ENCODE assay signal across 21 cellular contexts in genomic region chr2:96088340-96089335, GRCh38. TPM values are rescaled to one million over a fixed set of nuclear protein-coding genes. Genes with fewer than 3 reads are reported as not detected.
DNase-seq lines count a peak whose midpoint lies in the region; FAIRE-seq and TF ChIP-seq lines count a peak whose summit lies in the region.
"Had no signal": no experiment of that assay in that cellular context is flagged by ENCODE, and none has a peak within 500 bp of the region (broad histone marks: within the 10 kb centered on the region; RNA-seq: fewer than 3 reads in every experiment).

No MANE protein-coding gene starts in this region.

- no peaks in the 10 kb centered on the region for H3K23me2 ChIP-seq in H1 (ENCODE audit: low read depth, low read length)

- no peaks in the 10 kb centered on the region for H3K79me1 ChIP-seq in H1 (ENCODE audit: low read depth, low read length)

- H3K23ac ChIP-seq in H1 (ENCODE audit: insufficient read length): no peak overlapping the region

- no peaks in the 10 kb centered on the region for H3K36me3 ChIP-seq in H1 (ENCODE audit: control insufficient read depth in 2 of 4, insufficient read depth in 4 of 4, low read length in 3 of 4)
- H3K36me3 ChIP-seq: HAP-1, MG63, upper lobe of left lung had no signal

- H3K9me3 ChIP-seq in H1 (ENCODE audit: insufficient read depth in 2 of 2, low read depth in 1 of 2, low read length in 1 of 2): no peaks in the 10 kb centered on the region
- H3K9me3 ChIP-seq: HAP-1, MG63, upper lobe of left lung had no signal

- no peak overlapping the region for H3K56ac ChIP-seq in H1 (replicated peaks; ENCODE audit: insufficient read length, low read depth, low read length)

- FAIRE-seq in HTR-8/SVneo (lab: Jason Lieb, UNC) (peak; percentile 38), H1 (lab: Jason Lieb, UNC) (no peak), H54 (lab: Jason Lieb, UNC) (no peak)
- FAIRE-seq: astrocyte, colon, GM18507 had no signal

- no peak overlapping the region for H2BK20ac ChIP-seq in H1 (ENCODE audit: low read length)

- H2AK5ac ChIP-seq in H1 (ENCODE audit: low read depth, low read length): no peak overlapping the region

- H2AFZ ChIP-seq in H1 (ENCODE audit: low read length): peak overlapping the region; percentile 89; the same call in 1 of the 2 replicates

- H3K9ac ChIP-seq in H1 (replicated peaks in 1 of 4; ENCODE audit: extremely low read depth in 1 of 4, low read depth in 3 of 4, low read length in 3 of 4): no peak overlapping the region

- no peaks in the 10 kb centered on the region; a peak in 1 of 7 replicates for H3K27me3 ChIP-seq in H1 (replicated peaks in 1 of 4; ENCODE audit: control insufficient read depth in 3 of 4, extremely low read depth in 1 of 4, insufficient read depth in 3 of 4, low read length in 3 of 4)
- H3K27me3 ChIP-seq: MG63, upper lobe of left lung had no signal

- 87% methylated on average over 19 of the region's 19 CpGs; no CpG with 5 or more reads in 1 of the 2 experiments for WGBS in H1 (ENCODE audit: extremely low coverage in 1 of 2, insufficient coverage in 1 of 2, insufficient read length in 1 of 2, insufficient replicate concordance in 2 of 2, low coverage in 1 of 2, low lambda C conversion rate in 2 of 2, missing lambda C conversion rate in 1 of 2), 2 experiments

- no peak overlapping the region for H4K5ac ChIP-seq in H1 (ENCODE audit: insufficient read length, low read depth, low read length)

- no peak for TF ChIP-seq CTCF in H1 (IDR thresholded peaks at IDR 0.05; ENCODE audit: control extremely low read depth in 1 of 3, insufficient read depth in 1 of 3, low read depth in 1 of 3, low read length in 3 of 3)

- H4K20me1 ChIP-seq in H1 (replicated peaks in 1 of 2; ENCODE audit: control insufficient read depth in 1 of 2, insufficient read depth in 2 of 2, low read length in 2 of 2): no peaks in the 10 kb centered on the region

- no peak overlapping the region for H3K4ac ChIP-seq in H1 (replicated peaks; ENCODE audit: insufficient read length, low read depth, low read length)

- no peak; a peak in 1 of 4 replicates for TF ChIP-seq RAD21 in H1 (IDR thresholded peaks at IDR 0.05 in 1 of 2, conservative IDR thresholded peaks at IDR 0.05 in 1 of 2; ENCODE audit: low read depth in 2 of 2, low read length in 2 of 2)

- no peak overlapping the region for H3K27ac ChIP-seq in H1 (ENCODE audit: low read depth, low read length)
- H3K27ac ChIP-seq: upper lobe of left lung had no signal

- no peaks in the 10 kb centered on the region for H3K79me2 ChIP-seq in H1 (ENCODE audit: control insufficient read depth in 1 of 2, insufficient read depth in 2 of 2, low read length in 2 of 2)

- no peak overlapping the region for H2BK5ac ChIP-seq in H1 (ENCODE audit: low read depth, low read length)

- TF ChIP-seq EP300 in H1 (IDR thresholded peaks at IDR 0.05; ENCODE audit: borderline replicate concordance in 1 of 2, low read depth in 2 of 2, low read length in 2 of 2): no peak

- H4K91ac ChIP-seq in H1 (replicated peaks; ENCODE audit: insufficient read length, low read length): peak overlapping the region; percentile 47

- DNase-seq in activated effector memory CD4-positive, alpha-beta T cell treated with anti-CD3 and anti-CD28 coated beads, Interleukin-2, amount 50 U/mL, for 16 hours: peak; percentile 44
- no peak for DNase-seq in activated effector memory CD4-positive, alpha-beta T cell treated with Interleukin-2 at 50 U/mL for 16 hours
- no peak for DNase-seq in HTR-8/SVneo (ENCODE audit: insufficient read length, low spot score)
- DNase-seq in H1 (ENCODE audit: low read depth in 1 of 2, low spot score in 2 of 2): peak in 1 of 2 experiments; percentile 44
- DNase-seq in stimulated activated CD8-positive, alpha-beta memory T cell treated with anti-CD3 and anti-CD28 coated beads, Interleukin-4, amount 100 ng/mL, for 48 hours: peak; percentile 14
- DNase-seq in H54 (ENCODE audit: insufficient read length, low spot score): no peak
- DNase-seq in NOMO-1 treated with DMSO at 0.1 percent for 48 hours (lab: John Stamatoyannopoulos, UW; ENCODE audit: unreplicated experiment): no peak
- no peak for DNase-seq in NCI-H2196 (lab: John Stamatoyannopoulos, UW; ENCODE audit: unreplicated experiment)
- DNase-seq: MG63, NCI-H1694 treated with DMSO at 0.1 percent for 48 hours, NCI-H510A, SW 1271 had no signal

- H3K4me1 ChIP-seq in H1 (replicated peaks in 1 of 4; ENCODE audit: control insufficient read depth in 3 of 4, insufficient read depth in 4 of 4, low read length in 3 of 4): peaks cover 3 to 24% (median 10%) of the 10 kb centered on the region in 4 experiments
- H3K4me1 ChIP-seq: upper lobe of left lung had no signal

- TF ChIP-seq POLR2A in H1 (IDR thresholded peaks at IDR 0.05; ENCODE audit: control extremely low read depth in 1 of 2, low read depth in 2 of 2, low read length in 2 of 2): no peak
- no peak for TF ChIP-seq POLR2A in H54 (IDR thresholded peaks at IDR 0.05; ENCODE audit: low read depth, low read length)

- H3K4me2 ChIP-seq in H1 (ENCODE audit: insufficient read depth in 1 of 2, low read depth in 2 of 2, low read length in 2 of 2): no peak overlapping the region

- H2BK120ac ChIP-seq in H1 (replicated peaks; ENCODE audit: low read depth, low read length): no peak overlapping the region

- no peak overlapping the region for H4K8ac ChIP-seq in H1 (ENCODE audit: extremely low read depth, insufficient read depth, low read length)

- 0 out of 2 replicates have a peak overlapping the region, but pooled peaks have one; percentile 19 for H2BK15ac ChIP-seq in H1 (ENCODE audit: low read length)

- H2BK12ac ChIP-seq in H1 (ENCODE audit: low read depth, low read length): 0 out of 2 replicates have a peak overlapping the region, but pooled peaks have one; percentile 31

- CTCF ChIA-PET in H1 (lab: Charles Lee; ENCODE audit: partially characterized antibody): interaction anchor here (1.0 to 3.0 kb wide), 7 partner anchors 11 to 86 kb away, joined by 3 to 12 read pairs (median 5); partner anchors contain the start of genes ADRA2B and ASTL

- H3K4me3 ChIP-seq in H1 (ENCODE audit: extremely low read depth in 1 of 4, insufficient read depth in 2 of 4, low read depth in 3 of 4, low read length in 4 of 4): no peak overlapping the region
- H3K4me3 ChIP-seq: HAP-1, MG63, upper lobe of left lung had no signal

- no peak overlapping the region for H3K14ac ChIP-seq in H1 (ENCODE audit: insufficient read length)

- POLR2A ChIA-PET in H1 (lab: Charles Lee; ENCODE audit: partially characterized antibody): no interaction called here

- H3K18ac ChIP-seq in H1 (ENCODE audit: extremely low read depth, low read length): no peak overlapping the region

TF ChIP-seq in H1, 55 proteins besides CTCF, POLR2A, EP300 and RAD21 (continues in another document):
- no peak for TF ChIP-seq CHD1 (IDR thresholded peaks at IDR 0.05; ENCODE audit: low read depth, low read length)
- TF ChIP-seq KDM5A (IDR thresholded peaks at IDR 0.05; ENCODE audit: low read length): no peak
- no peak for TF ChIP-seq SIRT6 (IDR thresholded peaks at IDR 0.05; ENCODE audit: low read length)
- TF ChIP-seq MAX (IDR thresholded peaks at IDR 0.05): no peak
- no peak for TF ChIP-seq RFX5 (IDR thresholded peaks at IDR 0.05; ENCODE audit: borderline replicate concordance, low read depth, low read length)
- no peak for TF ChIP-seq JUN (IDR thresholded peaks at IDR 0.05; ENCODE audit: low read depth, low read length)

RNA-seq across cellular contexts. Expression of gene ADRA2B, which starts 27.7 kb away (rescaled TPM):
- 6.5 and 6.6 TPM in 2 replicates for total RNA-seq in H1 (2021; fragmentation: NEBNext Ultra II Directional; extraction: Animal tissue kit (Norgen Biotek cat#: 25700))
- polyA plus RNA-seq in H1 (2011; rRNA removed): 5.8 and 8.3 TPM in 2 replicates
- 6.6 TPM for polyA plus RNA-seq in H1 (2011; cell fraction: cytosol; rRNA removed)
- 14.4 TPM for polyA plus RNA-seq in H1 (2011; cell fraction: nucleus; rRNA removed)
- 3.3 to 6.4 TPM (median 5.3 TPM) in 4 replicates for polyA plus RNA-seq in H1 (2012, experiment 1 of 2)
- polyA plus RNA-seq in H1 (2012, experiment 2 of 2): 4.8 TPM
- 3.7 TPM for polyA plus RNA-seq in H1 (2013, experiment 1 of 2)
- polyA plus RNA-seq in H1 (2013, experiment 2 of 2): 4.0 TPM
- polyA minus RNA-seq in H1 (2011; rRNA and poly(A)+ RNA removed): 4.4 and 4.9 TPM in 2 replicates
- 6.7 TPM for polyA minus RNA-seq in H1 (2011; cell fraction: cytosol; rRNA and poly(A)+ RNA removed)
- 6.8 TPM for polyA minus RNA-seq in H1 (2011; cell fraction: nucleus; rRNA and poly(A)+ RNA removed)
- total RNA-seq: astrocyte, Daoy, fibroblast of villous mesenchyme, renal cortical epithelial cell had no signal

RNA-seq across cellular contexts. Expression of gene ASTL, which starts 49.7 kb away (rescaled TPM):
- total RNA-seq in H1 (2021; fragmentation: NEBNext Ultra II Directional; extraction: Animal tissue kit (Norgen Biotek cat#: 25700)): 0.60 and 0.75 TPM in 2 replicates
- 1.4 and 2.2 TPM in 2 replicates for polyA plus RNA-seq in H1 (2011; rRNA removed)
- polyA plus RNA-seq in H1 (2011; cell fraction: cytosol; rRNA removed): 1.4 TPM
- polyA plus RNA-seq in H1 (2011; cell fraction: nucleus; rRNA removed): 2.5 TPM
- 0.28 to 1.2 TPM (median 0.73 TPM) in 4 replicates for polyA plus RNA-seq in H1 (2012, experiment 1 of 2)
- 0.54 TPM for polyA plus RNA-seq in H1 (2012, experiment 2 of 2)
- polyA plus RNA-seq in H1 (2013, experiment 1 of 2): 0.67 TPM
- polyA plus RNA-seq in H1 (2013, experiment 2 of 2): 0.46 TPM
- polyA minus RNA-seq in H1 (2011; rRNA and poly(A)+ RNA removed): 1.2 and 1.6 TPM in 2 replicates
- polyA minus RNA-seq in H1 (2011; cell fraction: cytosol; rRNA and poly(A)+ RNA removed): 1.8 TPM
- polyA minus RNA-seq in H1 (2011; cell fraction: nucleus; rRNA and poly(A)+ RNA removed): 1.8 TPM
- total RNA-seq: astrocyte, Daoy, fibroblast of villous mesenchyme, neural crest cell, renal cortical epithelial cell had no signal

RNA-seq across cellular contexts. Expression of gene GPAT2, which starts 53.9 kb away (rescaled TPM):
- 0.63 and 1.0 TPM in 2 replicates for total RNA-seq in H1 (2021; fragmentation: NEBNext Ultra II Directional; extraction: Animal tissue kit (Norgen Biotek cat#: 25700))
- polyA plus RNA-seq in H1 (2011; rRNA removed): 0.26 and 0.69 TPM in 2 replicates
- 0.44 TPM for polyA plus RNA-seq in H1 (2011; cell fraction: cytosol; rRNA removed)
- 2.2 TPM for polyA plus RNA-seq in H1 (2011; cell fraction: nucleus; rRNA removed)
- polyA plus RNA-seq in H1 (2012, experiment 1 of 2): 0.28 to 0.81 TPM (median 0.46 TPM) in 4 replicates
- polyA plus RNA-seq in H1 (2012, experiment 2 of 2): 0.46 TPM
- 0.51 TPM for polyA plus RNA-seq in H1 (2013, experiment 1 of 2)
- 0.42 TPM for polyA plus RNA-seq in H1 (2013, experiment 2 of 2)
- polyA minus RNA-seq in H1 (2011; rRNA and poly(A)+ RNA removed): 0.10 and 0.66 TPM in 2 replicates
- 1.3 TPM for polyA minus RNA-seq in H1 (2011; cell fraction: cytosol; rRNA and poly(A)+ RNA removed)
- 0.80 TPM for polyA minus RNA-seq in H1 (2011; cell fraction: nucleus; rRNA and poly(A)+ RNA removed)
- total RNA-seq: Daoy, neural crest cell had no signal

RNA-seq across cellular contexts. Expression of gene DUSP2, which starts 56.6 kb away (rescaled TPM):
- total RNA-seq in H1 (2021; fragmentation: NEBNext Ultra II Directional; extraction: Animal tissue kit (Norgen Biotek cat#: 25700)): 8.7 and 10.1 TPM in 2 replicates
- 10.4 and 11.7 TPM in 2 replicates for polyA plus RNA-seq in H1 (2011; rRNA removed)
- 8.4 TPM for polyA plus RNA-seq in H1 (2011; cell fraction: cytosol; rRNA removed)
- 21.7 TPM for polyA plus RNA-seq in H1 (2011; cell fraction: nucleus; rRNA removed)
- polyA plus RNA-seq in H1 (2012, experiment 1 of 2): 5.9 to 8.2 TPM (median 7.6 TPM) in 4 replicates
- 9.0 TPM for polyA plus RNA-seq in H1 (2012, experiment 2 of 2)
- polyA plus RNA-seq in H1 (2013, experiment 1 of 2): 3.6 TPM
- polyA plus RNA-seq in H1 (2013, experiment 2 of 2): 3.2 TPM
- 5.5 and 5.9 TPM in 2 replicates for polyA minus RNA-seq in H1 (2011; rRNA and poly(A)+ RNA removed)
- 5.7 TPM for polyA minus RNA-seq in H1 (2011; cell fraction: cytosol; rRNA and poly(A)+ RNA removed)
- polyA minus RNA-seq in H1 (2011; cell fraction: nucleus; rRNA and poly(A)+ RNA removed): 26.8 TPM

Comparison
In these comparisons a context has a peak if more than half of its experiments do, and no peak if none do; other contexts are left out.
1. DNase-seq: peak in activated effector memory CD4-positive, alpha-beta T cell treated with anti-CD3 and anti-CD28 coated beads, Interleukin-2, amount 50 U/mL, for 16 hours (single experiment) and stimulated activated CD8-positive, alpha-beta memory T cell treated with anti-CD3 and anti-CD28 coated beads, Interleukin-4, amount 100 ng/mL, for 48 hours (single experiment); none in activated effector memory CD4-positive, alpha-beta T cell treated with Interleukin-2 at 50 U/mL for 16 hours (single experiment), HTR-8/SVneo (single experiment), H54 (single experiment), NOMO-1 treated with DMSO at 0.1 percent for 48 hours (single experiment) and NCI-H2196 (single experiment).